31 cellular contexts compared by ENCODE assay signal in genomic region chr10:18690541-18690940, GRCh38. TPM values are rescaled to one million over a fixed set of nuclear protein-coding genes. Genes with fewer than 3 reads are reported as not detected.
DNase-seq lines count a peak whose midpoint lies in the region; ATAC-seq, FAIRE-seq and TF ChIP-seq lines count a peak whose summit lies in the region.
"Had no signal": no experiment of that assay in that cellular context is flagged by ENCODE, and none has a peak within 500 bp of the region (broad histone marks: within the 10 kb centered on the region; RNA-seq: fewer than 3 reads in every experiment).

No MANE protein-coding gene starts in this region.

- ATAC-seq in K562 = no peak
- no peak for ATAC-seq in GM21515 (IDR thresholded peaks at IDR 0.05; ENCODE audit: unreplicated experiment)
- ATAC-seq in GM19452 (IDR thresholded peaks at IDR 0.05; ENCODE audit: unreplicated experiment) = no peak
- ATAC-seq: A549; CD8-positive, alpha-beta T cell had no signal

- no peaks in the 10 kb centered on the region for H3K79me1 ChIP-seq in trophoblast cell (ENCODE audit: low read length)

- H3K4me3 ChIP-seq in K562 (no peak overlapping the region), trophoblast cell (ENCODE audit: low read depth, low read length) (no peak overlapping the region)
- H3K4me3 ChIP-seq: A549; BLaER1; BLaER1 treated with 17β-estradiol and CSF1 and Interleukin-3, amounts not matched to agents 10 nM and 100 nM had no signal

- no peak overlapping the region for H2BK12ac ChIP-seq in trophoblast cell (ENCODE audit: low read length)

- TF ChIP-seq POLR2A in K562 (conservative IDR thresholded peaks at IDR 0.05) = no peak

- no peak overlapping the region for H3K14ac ChIP-seq in trophoblast cell (ENCODE audit: low read length)

- H2BK120ac ChIP-seq in trophoblast cell (ENCODE audit: insufficient read depth, low read length, poor library complexity) = no peak overlapping the region

- in situ Hi-C loops in K562 (cut with MboI) = no loop called here

- H3K27me3 ChIP-seq in K562 (ENCODE audit: control insufficient read depth in 2 of 2, insufficient read depth in 2 of 2, low read length in 2 of 2) = peaks cover 0 to 5% of the 10 kb centered on the region in 2 experiments; a peak in 3 of 5 replicates
- no peaks in the 10 kb centered on the region for H3K27me3 ChIP-seq in trophoblast cell (ENCODE audit: insufficient read depth, low read length)
- H3K27me3 ChIP-seq: BE2C; BLaER1; BLaER1 treated with 17β-estradiol and CSF1 and Interleukin-3, amounts not matched to agents 10 nM and 100 nM had no signal

- no TSS peak for BruUV-seq in K562 (replicated peaks; lab: Mats Ljungman, UMichigan)

- TF ChIP-seq CTCF in K562 (IDR thresholded peaks at IDR 0.05 in 2 of 3, conservative IDR thresholded peaks at IDR 0.05 in 1 of 3; ENCODE audit: insufficient read depth in 2 of 3, low read depth in 1 of 3, low read length in 3 of 3) = no peak

- no peak for TF ChIP-seq RAD21 in K562 (CRISPR knock-in tag; conservative IDR thresholded peaks at IDR 0.05 in 1 of 2, IDR thresholded peaks at IDR 0.05 in 1 of 2)

- no peak overlapping the region for H3K4me2 ChIP-seq in K562 (ENCODE audit: insufficient read depth, low read length)
- H3K4me2 ChIP-seq in trophoblast cell (ENCODE audit: low read length) = no peak overlapping the region
- H3K4me2 ChIP-seq: A549; BLaER1; BLaER1 treated with 17β-estradiol and CSF1 and Interleukin-3, amounts not matched to agents 10 nM and 100 nM had no signal

- no peak overlapping the region for H4K8ac ChIP-seq in trophoblast cell (ENCODE audit: low read depth, low read length)

- H3K9me1 ChIP-seq in K562 (ENCODE audit: control insufficient read depth, insufficient read depth, low read length) = no peaks in the 10 kb centered on the region

- H3K36me3 ChIP-seq in K562 (ENCODE audit: control insufficient read depth, insufficient read depth, low read length) (no peaks in the 10 kb centered on the region), trophoblast cell (ENCODE audit: control insufficient read depth in 1 of 2, insufficient read depth in 2 of 2, low read length in 2 of 2) (no peaks in the 10 kb centered on the region)
- H3K36me3 ChIP-seq: BE2C; BLaER1; BLaER1 treated with 17β-estradiol and CSF1 and Interleukin-3, amounts not matched to agents 10 nM and 100 nM had no signal

- H2BK5ac ChIP-seq in trophoblast cell (ENCODE audit: low read depth, low read length, poor library complexity) = no peak overlapping the region

- no peak overlapping the region for H4K12ac ChIP-seq in trophoblast cell (ENCODE audit: low read depth, low read length)

- H4K91ac ChIP-seq in trophoblast cell (ENCODE audit: low read depth, low read length) = no peak overlapping the region

- H3K79me2 ChIP-seq in K562 (ENCODE audit: control insufficient read depth, insufficient read depth, low read length) (no peaks in the 10 kb centered on the region), trophoblast cell (ENCODE audit: control insufficient read depth, insufficient read depth, low read length, poor library complexity) (no peaks in the 10 kb centered on the region)

- H3K9ac ChIP-seq in K562 (ENCODE audit: insufficient read depth in 1 of 2, low read depth in 2 of 2, low read length in 2 of 2) (no peak overlapping the region), trophoblast cell (ENCODE audit: low read length) (no peak overlapping the region)
- H3K9ac ChIP-seq: BLaER1; BLaER1 treated with 17β-estradiol and CSF1 and Interleukin-3, amounts not matched to agents 10 nM and 100 nM had no signal

- WGBS in K562 (ENCODE audit: insufficient coverage, low coverage, missing lambda C conversion rate) = 5% methylated on average over 6 of the region's 6 CpGs
- WGBS in trophoblast cell (ENCODE audit: extremely low coverage, insufficient coverage, insufficient read length) = no CpG with 5 or more reads among the region's 6 CpGs

- intact Hi-C loops in K562 (cut with micrococcal nuclease) = no loop called here

- no peaks in the 10 kb centered on the region for H4K20me1 ChIP-seq in K562 (replicated peaks; ENCODE audit: control insufficient read depth, insufficient read depth, low read length)
- H4K20me1 ChIP-seq: BLaER1; BLaER1 treated with 17β-estradiol and CSF1 and Interleukin-3, amounts not matched to agents 10 nM and 100 nM had no signal

- TF ChIP-seq EP300 in K562 (IDR thresholded peaks at IDR 0.05; ENCODE audit: low read length) = no peak

- DNase-seq in K562 (ENCODE audit: extremely low read depth in 1 of 4, low spot score in 3 of 4) (no peak), trophoblast cell (peak; percentile 34 to 91)
- DNase-seq: 8988T; ACHN; AML-193; BE2C; C1 segment of cervical spinal cord; Caco-2; Calu3; CD4-positive, alpha-beta memory T cell; CD4-positive, alpha-beta T cell; CD4-positive, CD25-positive, alpha-beta regulatory T cell; CD8-positive, alpha-beta memory T cell; CD8-positive, alpha-beta T cell; COR-L47; DMS 273 treated with DMSO at 0.1 percent for 48 hours; DMS153; DMS53; DMS79; DMS79 treated with DMSO at 0.1 percent for 48 hours; DND-41; EL had no signal

- H3K9me3 ChIP-seq in K562 (replicated peaks; ENCODE audit: control insufficient read depth, insufficient read depth, low read depth, low read length) (no peaks in the 10 kb centered on the region), trophoblast cell (ENCODE audit: insufficient read depth, low read depth, low read length) (no peaks in the 10 kb centered on the region)
- H3K9me3 ChIP-seq: A549; BE2C; BLaER1; BLaER1 treated with 17β-estradiol and CSF1 and Interleukin-3, amounts not matched to agents 10 nM and 100 nM; Caco-2 had no signal

- H3K23ac ChIP-seq in trophoblast cell (ENCODE audit: low read length) = no peak overlapping the region

- no peak overlapping the region for H3K18ac ChIP-seq in trophoblast cell (ENCODE audit: low read length)

- no peak overlapping the region for H3K4ac ChIP-seq in trophoblast cell (ENCODE audit: low read depth, low read length)

- POLR2A ChIA-PET in K562 (lab: Yijun Ruan, JAX) = no interaction called here

- H3K27ac ChIP-seq in K562 (ENCODE audit: extremely low read depth, low read depth, low read length) = no peak overlapping the region
- H3K27ac ChIP-seq in trophoblast cell (ENCODE audit: low read depth, low read length) = no peak overlapping the region
- H3K27ac ChIP-seq: 22Rv1; A549; BLaER1; BLaER1 treated with 17β-estradiol and CSF1 and Interleukin-3, amounts not matched to agents 10 nM and 100 nM; C4-2B had no signal

- no peak overlapping the region for H2AK5ac ChIP-seq in trophoblast cell (ENCODE audit: low read length)

- H2AFZ ChIP-seq in K562 (ENCODE audit: low read depth, low read length) (no peak overlapping the region), trophoblast cell (ENCODE audit: insufficient read depth, low read length, poor library complexity) (no peak overlapping the region)

- FAIRE-seq in K562 (lab: Jason Lieb, UNC) = no peak
- FAIRE-seq: A204.1, A549, D721Med had no signal

- CTCF ChIA-PET in K562 (lab: Yijun Ruan, JAX; ENCODE audit: low intra/inter-chr PET ratio) = interaction anchor here (0.6 kb wide), 1 partner anchor 1591 kb away, joined by 3 read pairs; no protein-coding TSS in a partner anchor

- H3K4me1 ChIP-seq in K562 (replicated peaks in 1 of 2; ENCODE audit: control insufficient read depth in 2 of 2, insufficient read depth in 2 of 2, low read length in 2 of 2) (no peaks in the 10 kb centered on the region; a peak in 1 of 5 replicates), trophoblast cell (ENCODE audit: control insufficient read depth in 1 of 2, insufficient read depth in 2 of 2, low read length in 2 of 2) (no peaks in the 10 kb centered on the region)
- H3K4me1 ChIP-seq: A549, BE2C, BLaER1, Caco-2 had no signal

TF ChIP-seq in K562, 482 proteins besides CTCF, POLR2A, EP300 and RAD21 (continues in another document):
- TF ChIP-seq BHLHE40 (IDR thresholded peaks at IDR 0.05; ENCODE audit: low read length) = 0 out of 2 replicates have a peak, but pooled peaks have one; percentile 18
- TF ChIP-seq KHSRP (IDR thresholded peaks at IDR 0.05) = no peak

RNA-seq across cellular contexts. Expression of gene ARL5B, which starts 31.3 kb away (rescaled TPM):
- 5.3 and 20.2 TPM in 2 replicates for total RNA-seq in K562 (2011; cell fraction: chromatin; rRNA removed; ENCODE audit: low replicate concordance)
- total RNA-seq in K562 (2011; cell fraction: nucleolus; rRNA removed) = 3.5 and 4.5 TPM in 2 replicates
- 10.7 and 22.4 TPM in 2 replicates for total RNA-seq in K562 (2011; cell fraction: nucleoplasm; rRNA removed)
- total RNA-seq in K562 (2014; rRNA removed) (8.4 and 10.0 TPM in 2 replicates), K562 (2014; rRNA removed; fragmentation: Illumina TruSeq; extraction: Trizol) (22.2 and 24.6 TPM in 2 replicates), K562 (2015; rRNA removed; fragmentation: Illumina TruSeq; extraction: Trizol) (15.7 and 17.7 TPM in 2 replicates), K562 (2021) (14.1 and 15.1 TPM in 2 replicates)
- polyA plus RNA-seq in K562 (2011; rRNA removed) (16.2 and 20.4 TPM in 2 replicates), K562 (2014; fragmentation: Illumina TruSeq; extraction: Trizol) (12.6 and 15.2 TPM in 2 replicates), K562 (2014; fragmentation: Nextera tagmentation; extraction: Ambion mirVana) (1 to 10 TPM; 4.1 to 4.7 TPM), K562 (2014; rRNA removed) (7.4 and 8.3 TPM in 2 replicates)
- 2.2 and 6.8 TPM in 2 replicates for polyA plus RNA-seq in K562 (2011; cell fraction: cytosol; rRNA removed)
- polyA plus RNA-seq in K562 (2011; cell fraction: nucleus; rRNA removed) = 7.5 and 12.7 TPM in 2 replicates
- 9.3 and 12.0 TPM in 2 replicates for polyA plus RNA-seq in K562 (2012)
- 36.9 and 41.1 TPM in 2 replicates for polyA minus RNA-seq in K562 (2011; rRNA and poly(A)+ RNA removed)
- 11.4 and 16.8 TPM in 2 replicates for polyA minus RNA-seq in K562 (2011; cell fraction: cytosol; rRNA and poly(A)+ RNA removed)
- polyA minus RNA-seq in K562 (2011; cell fraction: nucleus; rRNA and poly(A)+ RNA removed) = 9.4 and 18.7 TPM in 2 replicates
- polyA plus RNA-seq in trophoblast cell (2013) = 24.5 and 25.7 TPM in 2 replicates

RNA-seq across cellular contexts. Expression of gene NSUN6, which starts 39.2 kb away (rescaled TPM):
- 30.4 and 86.1 TPM in 2 replicates for total RNA-seq in K562 (2011; cell fraction: chromatin; rRNA removed; ENCODE audit: low replicate concordance)
- 27.7 and 31.2 TPM in 2 replicates for total RNA-seq in K562 (2011; cell fraction: nucleolus; rRNA removed)
- total RNA-seq in K562 (2011; cell fraction: nucleoplasm; rRNA removed) = 41.6 and 42.2 TPM in 2 replicates
- total RNA-seq in K562 (2014; rRNA removed) (15.8 and 20.7 TPM in 2 replicates), K562 (2014; rRNA removed; fragmentation: Illumina TruSeq; extraction: Trizol) (31.9 and 35.6 TPM in 2 replicates), K562 (2015; rRNA removed; fragmentation: Illumina TruSeq; extraction: Trizol) (23.1 and 24.4 TPM in 2 replicates), K562 (2021) (15.8 and 18.9 TPM in 2 replicates)
- polyA plus RNA-seq in K562 (2011; rRNA removed) (27.4 and 33.1 TPM in 2 replicates), K562 (2014; fragmentation: Illumina TruSeq; extraction: Trizol) (22.6 and 24.2 TPM in 2 replicates), K562 (2014; fragmentation: Nextera tagmentation; extraction: Ambion mirVana) (10 to 100 TPM; 12.5 to 19.1 TPM), K562 (2014; rRNA removed) (26.3 and 26.6 TPM in 2 replicates)
- polyA plus RNA-seq in K562 (2011; cell fraction: cytosol; rRNA removed) = 7.0 and 15.7 TPM in 2 replicates
- polyA plus RNA-seq in K562 (2011; cell fraction: nucleus; rRNA removed) = 32.9 and 39.6 TPM in 2 replicates
- 14.8 and 18.6 TPM in 2 replicates for polyA plus RNA-seq in K562 (2012)
- 47.2 and 48.6 TPM in 2 replicates for polyA minus RNA-seq in K562 (2011; rRNA and poly(A)+ RNA removed)
- polyA minus RNA-seq in K562 (2011; cell fraction: cytosol; rRNA and poly(A)+ RNA removed) = 16.2 and 21.6 TPM in 2 replicates
- 40.3 and 79.2 TPM in 2 replicates for polyA minus RNA-seq in K562 (2011; cell fraction: nucleus; rRNA and poly(A)+ RNA removed)
- polyA plus RNA-seq in trophoblast cell (2013) = 6.7 and 6.8 TPM in 2 replicates

Comparison
In these comparisons a context has a peak if more than half of its experiments do, and no peak if none do; other contexts are left out.
1. DNase-seq: peak in trophoblast cell (2 of 2); none in K562 (0 of 4).